In genomic region chr16:13441675-13442074, GRCh38 we compare ENCODE assay signal across 21 cellular contexts.
A peak's percentile ranks its signal among the peaks of the same experiment; 100 is the strongest.
DNase-seq lines count a peak whose midpoint lies in the region; ATAC-seq, FAIRE-seq and TF ChIP-seq lines count a peak whose summit lies in the region.
"Had no signal": no experiment of that assay in that cellular context is flagged by ENCODE, and none has a peak within 500 bp of the region (broad histone marks: within the 10 kb centered on the region; RNA-seq: fewer than 3 reads in every experiment).

No MANE protein-coding gene starts in this region.

- H2BK15ac ChIP-seq in H1 (ENCODE audit: low read length) = no peak overlapping the region

- H4K20me1 ChIP-seq in H1 (replicated peaks in 1 of 2; ENCODE audit: control insufficient read depth in 1 of 2, insufficient read depth in 2 of 2, low read length in 2 of 2) (no peaks in the 10 kb centered on the region), osteoblast (ENCODE audit: insufficient read depth, low read length) (no peaks in the 10 kb centered on the region)

- H4K5ac ChIP-seq in H1 (ENCODE audit: insufficient read length, low read depth, low read length) = no peak overlapping the region

- no peak overlapping the region for H3K14ac ChIP-seq in H1 (ENCODE audit: insufficient read length)

- H3K9ac ChIP-seq in H1 (replicated peaks in 1 of 4; ENCODE audit: extremely low read depth in 1 of 4, low read depth in 3 of 4, low read length in 3 of 4) = no peak overlapping the region

- H2BK5ac ChIP-seq in H1 (ENCODE audit: low read depth, low read length) = no peak overlapping the region

- H3K9me3 ChIP-seq in H1 (ENCODE audit: insufficient read depth in 2 of 2, low read depth in 1 of 2, low read length in 1 of 2) = 0 out of 4 replicates have a peak, but pooled peaks cover 0 to under 1% of the 10 kb centered on the region in 2 experiments
- no peaks in the 10 kb centered on the region for H3K9me3 ChIP-seq in osteoblast (ENCODE audit: low read depth, low read length)
- H3K9me3 ChIP-seq: thoracic aorta had no signal

- no peaks in the 10 kb centered on the region for H3K23me2 ChIP-seq in H1 (ENCODE audit: low read depth, low read length)

- H3K18ac ChIP-seq in H1 (ENCODE audit: extremely low read depth, low read length) = no peak overlapping the region

- H3K27ac ChIP-seq in H1 (ENCODE audit: low read depth, low read length) (no peak overlapping the region), osteoblast (ENCODE audit: low read depth, low read length) (no peak overlapping the region)
- H3K27ac ChIP-seq: 22Rv1, PC-9, thoracic aorta had no signal

- H3K23ac ChIP-seq in H1 (ENCODE audit: insufficient read length) = no peak overlapping the region

- H3K56ac ChIP-seq in H1 (replicated peaks; ENCODE audit: insufficient read length, low read depth, low read length) = no peak overlapping the region

- H2BK120ac ChIP-seq in H1 (replicated peaks; ENCODE audit: low read depth, low read length) = no peak overlapping the region

- H3K4ac ChIP-seq in H1 (replicated peaks; ENCODE audit: insufficient read length, low read depth, low read length) = no peak overlapping the region

- no peak overlapping the region for H3K4me2 ChIP-seq in H1 (ENCODE audit: insufficient read depth in 1 of 2, low read depth in 2 of 2, low read length in 2 of 2)
- no peak overlapping the region for H3K4me2 ChIP-seq in osteoblast (ENCODE audit: insufficient read depth, low read length)
- H3K4me2 ChIP-seq: PC-9 had no signal

- DNase-seq in DMS79 treated with DMSO at 0.1 percent for 48 hours (lab: John Stamatoyannopoulos, UW) (peak; percentile 4), DMS79 (lab: John Stamatoyannopoulos, UW) (no peak), GM20000 (ENCODE audit: low spot score) (peak; percentile 21), H1 (ENCODE audit: low read depth in 1 of 2, low spot score in 2 of 2) (no peak), NCI-H82 treated with DMSO at 0.1 percent for 48 hours (lab: John Stamatoyannopoulos, UW; ENCODE audit: unreplicated experiment) (no peak), UCSD-AML1 (lab: John Stamatoyannopoulos, UW; ENCODE audit: unreplicated experiment) (no peak), osteoblast (ENCODE audit: insufficient read length, low spot score, missing footprints) (no peak)
- DNase-seq: activated CD8-positive, alpha-beta T cell treated with anti-CD3 and anti-CD28 coated beads, Interleukin-2, amount 10 ng/mL, durations not matched to agents 7 days and 5 days; amygdala; C1 segment of cervical spinal cord; DMS53; NCI-H1436 treated with DMSO at 0.1 percent for 48 hours; NCI-H446 treated with DMSO at 0.1 percent for 48 hours; PC-9 had no signal

- H2BK12ac ChIP-seq in H1 (ENCODE audit: low read depth, low read length) = no peak overlapping the region

- H3K4me3 ChIP-seq in H1 (ENCODE audit: extremely low read depth in 1 of 4, insufficient read depth in 2 of 4, low read depth in 3 of 4, low read length in 4 of 4) (no peak overlapping the region), osteoblast (ENCODE audit: insufficient read depth, low read length) (no peak overlapping the region)
- H3K4me3 ChIP-seq: lung, PC-9, thoracic aorta had no signal

- H4K91ac ChIP-seq in H1 (replicated peaks; ENCODE audit: insufficient read length, low read length) = no peak overlapping the region

- H3K79me2 ChIP-seq in H1 (ENCODE audit: control insufficient read depth in 1 of 2, insufficient read depth in 2 of 2, low read length in 2 of 2) (no peaks in the 10 kb centered on the region), osteoblast (ENCODE audit: insufficient read depth, low read length) (no peaks in the 10 kb centered on the region)

- H3K4me1 ChIP-seq in H1 (replicated peaks in 1 of 4; ENCODE audit: control insufficient read depth in 3 of 4, insufficient read depth in 4 of 4, low read length in 3 of 4) (peaks cover 0 to 6% (median 0%) of the 10 kb centered on the region in 4 experiments; a peak in 2 of 7 replicates), osteoblast (ENCODE audit: insufficient read depth, low read length) (no peaks in the 10 kb centered on the region)

- WGBS in H1 (ENCODE audit: extremely low coverage in 1 of 2, insufficient coverage in 1 of 2, insufficient read length in 1 of 2, insufficient replicate concordance in 2 of 2, low coverage in 1 of 2, low lambda C conversion rate in 2 of 2, missing lambda C conversion rate in 1 of 2), 2 experiments = 98% methylated on average over 3 of the region's 3 CpGs; no CpG with 5 or more reads in 1 of the 2 experiments

- TF ChIP-seq CTCF in GM20000 (IDR thresholded peaks at IDR 0.05; ENCODE audit: extremely low read depth, missing control alignments) (no peak), H1 (IDR thresholded peaks at IDR 0.05; ENCODE audit: control extremely low read depth in 1 of 3, insufficient read depth in 1 of 3, low read depth in 1 of 3, low read length in 3 of 3) (no peak), osteoblast (IDR thresholded peaks at IDR 0.05; ENCODE audit: extremely low read depth, low read depth, low read length) (no peak)

- TF ChIP-seq RAD21 in H1 (IDR thresholded peaks at IDR 0.05 in 1 of 2, conservative IDR thresholded peaks at IDR 0.05 in 1 of 2; ENCODE audit: low read depth in 2 of 2, low read length in 2 of 2) = no peak

- H3K36me3 ChIP-seq in H1 (ENCODE audit: control insufficient read depth in 2 of 4, insufficient read depth in 4 of 4, low read length in 3 of 4) = no peaks in the 10 kb centered on the region
- no peaks in the 10 kb centered on the region for H3K36me3 ChIP-seq in osteoblast (ENCODE audit: insufficient read depth, low read length)
- H3K36me3 ChIP-seq: thoracic aorta had no signal

- H3K27me3 ChIP-seq in H1 (replicated peaks in 1 of 4; ENCODE audit: control insufficient read depth in 3 of 4, extremely low read depth in 1 of 4, insufficient read depth in 3 of 4, low read length in 3 of 4) (no peaks in the 10 kb centered on the region), osteoblast (ENCODE audit: insufficient read depth, low read length) (no peaks in the 10 kb centered on the region)

- H2AFZ ChIP-seq in H1 (ENCODE audit: low read length) (no peak overlapping the region), osteoblast (ENCODE audit: low read length) (no peak overlapping the region)
- H2AFZ ChIP-seq: PC-9 had no signal

- POLR2A ChIA-PET in H1 (lab: Charles Lee; ENCODE audit: partially characterized antibody) = no interaction called here

- H4K8ac ChIP-seq in H1 (ENCODE audit: extremely low read depth, insufficient read depth, low read length) = no peak overlapping the region

- peak; percentile 63 for ATAC-seq in HG02870 (IDR thresholded peaks at IDR 0.05; ENCODE audit: unreplicated experiment)
- ATAC-seq: activated CD8-positive, alpha-beta T cell treated with anti-CD3 and anti-CD28 coated beads, Interleukin-2, amount 10 ng/mL, durations not matched to agents 7 days and 5 days; natural killer cell treated with Interleukin-12 subunit alpha and Interleukin-12 subunit beta and Interleukin-15 and Interleukin-18, amount 100 ng/mL, for 72 hours; SK-N-SH treated with all-trans-retinoic acid at 6 μM for 48 hours had no signal

- CTCF ChIA-PET in H1 (lab: Charles Lee; ENCODE audit: partially characterized antibody) = interaction anchor here (0.7 to 2.9 kb wide), 2 partner anchors 12 to 16 kb away, joined by 4 to 12 read pairs; no protein-coding TSS in a partner anchor

- no peaks in the 10 kb centered on the region for H3K79me1 ChIP-seq in H1 (ENCODE audit: low read depth, low read length)

- no peak overlapping the region for H2BK20ac ChIP-seq in H1 (ENCODE audit: low read length)

- TF ChIP-seq EP300 in H1 (IDR thresholded peaks at IDR 0.05; ENCODE audit: borderline replicate concordance in 1 of 2, low read depth in 2 of 2, low read length in 2 of 2) = no peak

- TF ChIP-seq POLR2A in H1 (IDR thresholded peaks at IDR 0.05; ENCODE audit: control extremely low read depth in 1 of 2, low read depth in 2 of 2, low read length in 2 of 2) = no peak

- FAIRE-seq in H1 (lab: Jason Lieb, UNC) = peak; percentile 63
- FAIRE-seq: frontal cortex had no signal

- no peak overlapping the region for H2AK5ac ChIP-seq in H1 (ENCODE audit: low read depth, low read length)

TF ChIP-seq in H1, 55 proteins besides CTCF, POLR2A, EP300 and RAD21:
- TF ChIP-seq YY1 (IDR thresholded peaks at IDR 0.05; ENCODE audit: low read depth, low read length) = no peak

Comparison
In these comparisons a context has a peak if more than half of its experiments do, and no peak if none do; other contexts are left out.
1. DNase-seq: peak in DMS79 treated with DMSO at 0.1 percent for 48 hours (single experiment) and GM20000 (single experiment); none in DMS79 (single experiment), H1 (0 of 2), NCI-H82 treated with DMSO at 0.1 percent for 48 hours (single experiment), UCSD-AML1 (single experiment) and osteoblast (single experiment).